14 cellular contexts compared by ENCODE assay signal in the genomic region with DNA sequence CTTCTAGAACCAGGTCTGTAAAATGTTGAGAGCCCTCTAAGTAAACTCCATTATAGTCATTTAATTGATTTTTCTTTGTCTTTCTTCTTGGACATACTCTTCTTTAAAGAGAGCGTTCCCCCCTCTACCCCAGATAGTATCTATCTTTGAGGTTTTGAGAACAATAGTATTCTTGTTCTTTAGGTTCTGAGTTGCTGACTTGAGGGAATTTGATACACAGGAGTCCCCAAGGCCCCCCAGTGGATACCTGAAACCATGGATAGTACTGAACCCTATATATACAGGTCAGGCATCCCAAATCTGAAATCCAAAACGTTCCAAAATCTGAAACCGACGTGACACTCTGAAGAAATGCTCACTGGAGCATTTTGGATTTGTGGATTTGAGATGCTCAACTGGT.
"Had no signal": no experiment of that assay in that cellular context is flagged by ENCODE, and none has a peak within 500 bp of the region (broad histone marks: within the 10 kb centered on the region; RNA-seq: fewer than 3 reads in every experiment).

No MANE protein-coding gene starts in this region.

- H3K27me3 Mint-ChIP-seq: activated CD4-positive, alpha-beta memory T cell treated with anti-CD3 and anti-CD28 coated beads, Interleukin-2, amount 10 ng/mL, durations not matched to agents 7 days and 5 days; activated CD4-positive, alpha-beta T cell treated with anti-CD3 and anti-CD28 coated beads for 36 hours; memory B cell; type B pancreatic cell had no signal

- H3K4me3 Mint-ChIP-seq: activated CD4-positive, alpha-beta memory T cell treated with anti-CD3 and anti-CD28 coated beads, Interleukin-2, amount 10 ng/mL, durations not matched to agents 7 days and 5 days; activated CD4-positive, alpha-beta T cell treated with anti-CD3 and anti-CD28 coated beads for 36 hours; memory B cell; nephron; type B pancreatic cell had no signal

- DNase-seq: activated CD4-positive, alpha-beta memory T cell treated with anti-CD3 and anti-CD28 coated beads, Interleukin-2, amount 10 ng/mL, durations not matched to agents 7 days and 5 days; activated CD4-positive, alpha-beta T cell treated with anti-CD3 and anti-CD28 coated beads for 36 hours; activated gamma-delta T cell treated with Interleukin-2 at 50 U/mL for 16 hours; activated T-cell treated with anti-CD3 and anti-CD28 coated beads, Interleukin-2, amount 50 U/mL, for 72 hours; aorta; left lung; occipital lobe; right cardiac atrium; stimulated activated CD4-positive, alpha-beta T cell treated with anti-CD3 and anti-CD28 coated beads, Interleukin-4, amount 100 ng/mL, for 4 hours; stimulated activated CD8-positive, alpha-beta memory T cell treated with anti-CD3 and anti-CD28 coated beads, Interleukin-4, amount 100 ng/mL, for 48 hours; stimulated activated naive CD4-positive, alpha-beta T cell treated with Interleukin-2 at 50 U/mL for 16 hours had no signal

- ATAC-seq: left lung, right cardiac atrium had no signal

- H3K36me3 Mint-ChIP-seq: type B pancreatic cell had no signal

- H3K4me1 Mint-ChIP-seq: nephron had no signal

- H3K9me3 Mint-ChIP-seq: activated CD4-positive, alpha-beta memory T cell treated with anti-CD3 and anti-CD28 coated beads, Interleukin-2, amount 10 ng/mL, durations not matched to agents 7 days and 5 days; activated T-cell treated with anti-CD3 and anti-CD28 coated beads, Interleukin-2, amount 50 U/mL, for 72 hours; memory B cell; nephron; type B pancreatic cell had no signal

- H3K27ac Mint-ChIP-seq: nephron, type B pancreatic cell had no signal
